In the genomic region with DNA sequence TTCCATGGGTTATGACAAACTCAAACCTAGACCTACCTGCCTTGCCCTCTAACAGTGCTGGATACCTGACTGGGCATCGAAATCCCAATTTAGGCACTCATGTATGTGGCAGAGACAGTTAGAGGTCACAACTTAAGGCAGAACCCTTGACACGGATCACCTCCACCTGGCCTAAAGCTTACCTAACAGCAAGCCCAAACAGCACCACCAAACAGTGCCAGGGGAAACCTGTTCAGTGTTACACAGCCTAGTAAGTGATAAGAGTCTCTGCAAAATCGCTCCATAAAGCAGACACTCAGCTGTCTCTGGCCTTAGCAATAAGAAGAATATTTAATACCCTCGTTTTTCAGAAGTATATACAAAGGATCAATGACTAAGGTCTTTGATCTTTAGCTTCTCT, we compare ENCODE assay signal across 23 cellular contexts.
DNase-seq lines count a peak whose midpoint lies in the region; ATAC-seq, FAIRE-seq and TF ChIP-seq lines count a peak whose summit lies in the region.
"Had no signal": no experiment of that assay in that cellular context is flagged by ENCODE, and none has a peak within 500 bp of the region (broad histone marks: within the 10 kb centered on the region; RNA-seq: fewer than 3 reads in every experiment).

No MANE protein-coding gene starts in this region.

- H3K4me1 Mint-ChIP-seq in effector memory CD8-positive, alpha-beta T cell (ENCODE audit: low read depth in 2 of 2), result peaks cover 28 to 46% of the 10 kb centered on the region in 2 donors
- peaks cover 37% of the 10 kb centered on the region for H3K4me1 Mint-ChIP-seq in type B pancreatic cell (ENCODE audit: unreplicated experiment)
- H3K4me1 Mint-ChIP-seq in activated naive CD4-positive, alpha-beta T cell treated with anti-CD3 and anti-CD28 coated beads, Interleukin-2, amount 10 ng/mL, durations not matched to agents 7 days and 5 days, result peaks cover 8% of the 10 kb centered on the region

- H3K9me3 ChIP-seq in RWPE2 (ENCODE audit: severe bottlenecking) (no peaks in the 10 kb centered on the region), pancreas (no peaks in the 10 kb centered on the region)

- H3K27ac ChIP-seq in RWPE2 (ENCODE audit: poor library complexity, severe bottlenecking) (no peak overlapping the region), pancreas (no peak overlapping the region)
- H3K27ac ChIP-seq: 22Rv1, C4-2B, GM23248 had no signal

- H3K4me3 Mint-ChIP-seq in effector memory CD8-positive, alpha-beta T cell, result no peak overlapping the region
- no peak overlapping the region for H3K4me3 Mint-ChIP-seq in type B pancreatic cell
- no peak overlapping the region for H3K4me3 Mint-ChIP-seq in activated naive CD4-positive, alpha-beta T cell treated with anti-CD3 and anti-CD28 coated beads, Interleukin-2, amount 10 ng/mL, durations not matched to agents 7 days and 5 days
- H3K4me3 Mint-ChIP-seq: B cell; CD8-positive, alpha-beta memory T cell had no signal

- H3K9me3 Mint-ChIP-seq in effector memory CD8-positive, alpha-beta T cell, result no peaks in the 10 kb centered on the region
- H3K9me3 Mint-ChIP-seq in type B pancreatic cell, result no peaks in the 10 kb centered on the region
- no peaks in the 10 kb centered on the region for H3K9me3 Mint-ChIP-seq in activated naive CD4-positive, alpha-beta T cell treated with anti-CD3 and anti-CD28 coated beads, Interleukin-2, amount 10 ng/mL, durations not matched to agents 7 days and 5 days
- H3K9me3 Mint-ChIP-seq: CD8-positive, alpha-beta memory T cell had no signal

- no peaks in the 10 kb centered on the region for H3K36me3 Mint-ChIP-seq in effector memory CD8-positive, alpha-beta T cell (ENCODE audit: insufficient read depth)
- H3K36me3 Mint-ChIP-seq in type B pancreatic cell, result no peaks in the 10 kb centered on the region
- H3K36me3 Mint-ChIP-seq in activated naive CD4-positive, alpha-beta T cell treated with anti-CD3 and anti-CD28 coated beads, Interleukin-2, amount 10 ng/mL, durations not matched to agents 7 days and 5 days, result no peaks in the 10 kb centered on the region

- peak overlapping the region; percentile 41 to 59 for H3K27ac Mint-ChIP-seq in effector memory CD8-positive, alpha-beta T cell
- H3K27ac Mint-ChIP-seq in type B pancreatic cell, result no peak overlapping the region
- H3K27ac Mint-ChIP-seq in activated naive CD4-positive, alpha-beta T cell treated with anti-CD3 and anti-CD28 coated beads, Interleukin-2, amount 10 ng/mL, durations not matched to agents 7 days and 5 days, result no peak overlapping the region
- H3K27ac Mint-ChIP-seq: B cell had no signal

- DNase-seq in DMS53 (lab: John Stamatoyannopoulos, UW), result peak; percentile 10
- DNase-seq in DMS53 treated with DMSO at 0.1 percent for 48 hours (lab: John Stamatoyannopoulos, UW; ENCODE audit: unreplicated experiment), result no peak
- no peak for DNase-seq in RWPE2 (ENCODE audit: low spot score)
- no peak for DNase-seq in effector memory CD8-positive, alpha-beta T cell
- DNase-seq in pancreas, result no peak
- DNase-seq in type B pancreatic cell (ENCODE audit: extremely low spot score, unreplicated experiment), result no peak
- no peak for DNase-seq in activated naive CD4-positive, alpha-beta T cell treated with anti-CD3 and anti-CD28 coated beads, Interleukin-2, amount 10 ng/mL, durations not matched to agents 7 days and 5 days
- no peak for DNase-seq in activated CD8-positive, alpha-beta memory T cell treated with anti-CD3 and anti-CD28 coated beads, Interleukin-2, amount 50 U/mL, for 4 hours
- DNase-seq: CD8-positive, alpha-beta memory T cell; GM23248; H7; Karpas-422; NCI-H1092; NCI-H1417 treated with DMSO at 0.1 percent for 48 hours; NCI-H1694 treated with DMSO at 0.1 percent for 48 hours; NCI-H2081; NCI-H226; NCI-H510A; NCI-H69; RPMI8226 had no signal

- ATAC-seq in RWPE2 (ENCODE audit: low read depth), result 0 out of 3 replicates have a peak, but pooled peaks have one; percentile 10
- no peak for ATAC-seq in effector memory CD8-positive, alpha-beta T cell (replicated peaks)
- ATAC-seq in pancreas, result peak; percentile 59 to 79 (median 70)

- FAIRE-seq in pancreas (lab: Jason Lieb, UNC), result no peak

- H3K4me3 ChIP-seq in RWPE2 (ENCODE audit: severe bottlenecking) (no peak overlapping the region), pancreas (no peak overlapping the region)
- H3K4me3 ChIP-seq: GM23248 had no signal

- H3K36me3 ChIP-seq in RWPE2 (ENCODE audit: low read depth) (no peaks in the 10 kb centered on the region; the same call in 1 of the 2 replicates), pancreas (no peaks in the 10 kb centered on the region)

- TF ChIP-seq CTCF in RWPE2 (IDR thresholded peaks at IDR 0.05; ENCODE audit: poor library complexity, severe bottlenecking), result no peak
- TF ChIP-seq CTCF in pancreas (IDR thresholded peaks at IDR 0.05), result no peak
- TF ChIP-seq CTCF in type B pancreatic cell (conservative IDR thresholded peaks at IDR 0.05), result no peak

- peaks cover 3% of the 10 kb centered on the region for H3K4me1 ChIP-seq in RWPE2 (ENCODE audit: insufficient read depth, poor library complexity, severe bottlenecking)
- peaks cover 12 to 17% (median 16%) of the 10 kb centered on the region in 3 donors for H3K4me1 ChIP-seq in pancreas

- CTCF ChIA-PET in activated naive CD4-positive, alpha-beta T cell treated with anti-CD3 and anti-CD28 coated beads, Interleukin-2, amount 10 ng/mL, durations not matched to agents 7 days and 5 days (lab: Charles Lee), result no interaction called here

- no peaks in the 10 kb centered on the region for H3K27me3 Mint-ChIP-seq in effector memory CD8-positive, alpha-beta T cell
- H3K27me3 Mint-ChIP-seq in type B pancreatic cell, result no peaks in the 10 kb centered on the region
- no peaks in the 10 kb centered on the region for H3K27me3 Mint-ChIP-seq in activated naive CD4-positive, alpha-beta T cell treated with anti-CD3 and anti-CD28 coated beads, Interleukin-2, amount 10 ng/mL, durations not matched to agents 7 days and 5 days
- H3K27me3 Mint-ChIP-seq: B cell; CD8-positive, alpha-beta memory T cell had no signal

- WGBS in pancreas, 2 donors, result 31 to 33% methylated on average over 4 of the region's 4 CpGs

- intact Hi-C loops in pancreas (cut with DNase I), result no loop called here

- no peaks in the 10 kb centered on the region for H3K27me3 ChIP-seq in RWPE2 (ENCODE audit: insufficient read depth, poor library complexity, severe bottlenecking)
- H3K27me3 ChIP-seq in pancreas, result no peaks in the 10 kb centered on the region

Comparison
In these comparisons a context has a peak if more than half of its experiments do, and no peak if none do; other contexts are left out.
1. H3K27ac Mint-ChIP-seq: peak in effector memory CD8-positive, alpha-beta T cell (2 of 2); none in type B pancreatic cell (single experiment) and activated naive CD4-positive, alpha-beta T cell treated with anti-CD3 and anti-CD28 coated beads, Interleukin-2, amount 10 ng/mL, durations not matched to agents 7 days and 5 days (single experiment).